21 cellular contexts compared by ENCODE assay signal in genomic region chr5:138677782-138678181, GRCh38.
"Had no signal": no experiment of that assay in that cellular context is flagged by ENCODE, and none has a peak within 500 bp of the region (broad histone marks: within the 10 kb centered on the region; RNA-seq: fewer than 3 reads in every experiment).

No MANE protein-coding gene starts in this region.

- ATAC-seq: mucosa of descending colon; naive thymus-derived CD4-positive, alpha-beta T cell; natural killer cell treated with Interleukin-12 subunit alpha and Interleukin-12 subunit beta and Interleukin-15 and Interleukin-18, amount 100 ng/mL, for 72 hours; right lobe of liver; stimulated activated naive B cell treated with anti-CD40 and anti-IgM and Interleukin-4, amounts not matched to agents 10 μg/mL and 1 μg/mL and 100 μg/mL, for 72 hours; stimulated activated naive CD8-positive, alpha-beta T cell treated with anti-CD3 and anti-CD28 coated beads, Interleukin-15, Interleukin-2, amounts not matched to agents 100 U/mL and 50 U/mL, for 24 hours had no signal

- H3K4me2 ChIP-seq: smooth muscle cell had no signal

- H3K27me3 ChIP-seq: ovary, right atrium auricular region, right lobe of liver, stomach, testis, thyroid gland, transverse colon, upper lobe of left lung, vagina had no signal

- DNase-seq: islet precursor cell; left ventricle myocardium inferior; midbrain; mucosa of descending colon; naive thymus-derived CD4-positive, alpha-beta T cell; ovary; right lobe of liver; stimulated activated CD4-positive, alpha-beta T cell treated with anti-CD3 and anti-CD28 coated beads, Interleukin-2, amount 100 ng/mL, for 24 hours; stimulated activated CD4-positive, alpha-beta T cell treated with anti-CD3 and anti-CD28 coated beads, Interleukin-4, amount 100 ng/mL, for 1 hour; stimulated activated naive B cell treated with anti-CD40 and anti-IgM and Interleukin-4, amounts not matched to agents 10 μg/mL and 1 μg/mL and 100 μg/mL, for 72 hours; stimulated activated naive CD8-positive, alpha-beta T cell treated with anti-CD3 and anti-CD28 coated beads, Interleukin-15, Interleukin-2, amounts not matched to agents 100 U/mL and 50 U/mL, for 24 hours; testis; thyroid gland; transverse colon; upper lobe of left lung had no signal

- H3K4me3 ChIP-seq: left ventricle myocardium inferior, lung, mucosa of descending colon, ovary, right atrium auricular region, right lobe of liver, smooth muscle cell, stomach, testis, thyroid gland, transverse colon, upper lobe of left lung, vagina had no signal

- H3K4me1 ChIP-seq: left ventricle myocardium inferior, right atrium auricular region, right lobe of liver, testis, thyroid gland, transverse colon, upper lobe of left lung, vagina had no signal

- H3K9me3 ChIP-seq: mucosa of descending colon, ovary, right lobe of liver, testis, thyroid gland, transverse colon, vagina had no signal

- H3K36me3 ChIP-seq: left ventricle myocardium inferior, ovary, right atrium auricular region, right lobe of liver, stomach, thyroid gland, transverse colon, upper lobe of left lung, vagina had no signal

- H3K27ac ChIP-seq: left ventricle myocardium inferior, ovary, right atrium auricular region, right lobe of liver, stomach, testis, thyroid gland, transverse colon, upper lobe of left lung, vagina had no signal
